17 cellular contexts compared by ENCODE assay signal in the genomic region with DNA sequence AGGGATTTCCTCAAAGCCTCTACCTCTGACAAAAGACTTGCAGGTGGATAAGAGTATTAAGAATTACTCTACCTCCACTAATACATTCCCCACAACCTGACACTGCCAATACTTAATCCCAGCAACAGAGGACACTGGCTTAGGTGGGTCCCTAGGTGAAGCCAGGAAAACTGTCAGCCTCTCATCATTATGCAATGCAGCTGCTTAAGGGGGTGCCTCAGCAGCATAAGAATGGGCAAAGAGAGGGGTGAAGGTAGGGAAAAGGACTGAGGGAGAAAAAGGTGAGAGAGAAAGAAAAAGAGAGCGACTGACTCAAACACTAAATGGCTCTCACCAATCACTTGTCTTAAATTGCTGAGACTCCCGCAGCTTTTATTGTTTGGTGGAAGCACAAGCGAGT.
"Had no signal": no experiment of that assay in that cellular context is flagged by ENCODE, and none has a peak within 500 bp of the region (broad histone marks: within the 10 kb centered on the region; RNA-seq: fewer than 3 reads in every experiment).

No MANE protein-coding gene starts in this region.

- H3K36me3 ChIP-seq: adrenal gland, lower lobe of right lung, spleen, thoracic aorta, upper lobe of left lung had no signal

- H3K4me3 Mint-ChIP-seq: activated CD4-positive, alpha-beta T cell treated with anti-CD3 and anti-CD28 coated beads, Interleukin-2, amount 10 ng/mL, durations not matched to agents 24 days and 14 days; activated naive CD4-positive, alpha-beta T cell treated with anti-CD3 and anti-CD28 coated beads, Interleukin-2, amount 50 U/mL, for 24 hours; stimulated activated naive B cell treated with anti-CD40 and anti-IgM and Interleukin-4, amounts not matched to agents 10 μg/mL and 1 μg/mL and 100 μg/mL, for 72 hours had no signal

- H3K4me1 ChIP-seq: lower lobe of right lung, upper lobe of left lung had no signal

- H3K9me3 Mint-ChIP-seq: activated CD4-positive, alpha-beta T cell treated with anti-CD3 and anti-CD28 coated beads, Interleukin-2, amount 10 ng/mL, durations not matched to agents 24 days and 14 days; activated naive CD4-positive, alpha-beta T cell treated with anti-CD3 and anti-CD28 coated beads, Interleukin-2, amount 50 U/mL, for 24 hours; stimulated activated naive B cell treated with anti-CD40 and anti-IgM and Interleukin-4, amounts not matched to agents 10 μg/mL and 1 μg/mL and 100 μg/mL, for 72 hours had no signal

- H3K27ac ChIP-seq: adrenal gland, hepatocyte, lower lobe of right lung, thoracic aorta, upper lobe of left lung had no signal

- H3K9me3 ChIP-seq: adrenal gland, lower lobe of right lung, spleen, thoracic aorta, upper lobe of left lung had no signal

- H3K27me3 Mint-ChIP-seq: activated CD4-positive, alpha-beta T cell treated with anti-CD3 and anti-CD28 coated beads, Interleukin-2, amount 10 ng/mL, durations not matched to agents 24 days and 14 days; activated naive CD4-positive, alpha-beta T cell treated with anti-CD3 and anti-CD28 coated beads, Interleukin-2, amount 50 U/mL, for 24 hours; stimulated activated naive B cell treated with anti-CD40 and anti-IgM and Interleukin-4, amounts not matched to agents 10 μg/mL and 1 μg/mL and 100 μg/mL, for 72 hours had no signal

- ATAC-seq: lower lobe of right lung; stimulated activated naive B cell treated with anti-CD40 and anti-IgM and Interleukin-4, amounts not matched to agents 10 μg/mL and 1 μg/mL and 100 μg/mL, for 72 hours had no signal

- DNase-seq: activated CD4-positive, alpha-beta T cell treated with anti-CD3 and anti-CD28 coated beads, Interleukin-2, amount 10 ng/mL, durations not matched to agents 24 days and 14 days; activated CD8-positive, alpha-beta memory T cell treated with anti-CD3 and anti-CD28 coated beads for 24 hours; activated CD8-positive, alpha-beta memory T cell treated with anti-CD3 and anti-CD28 coated beads, Interleukin-2, amount 50 U/mL, for 48 hours; activated effector memory CD4-positive, alpha-beta T cell treated with anti-CD3 and anti-CD28 coated beads, Interleukin-2, amount 50 U/mL, for 16 hours; activated T-cell treated with anti-CD3 and anti-CD28 coated beads, Interleukin-2, amount 50 U/mL, for 48 hours; adrenal gland; effector CD8-positive, alpha-beta T cell; islet precursor cell; lower lobe of right lung; posterior cingulate gyrus; spleen; stimulated activated CD4-positive, alpha-beta T cell treated with anti-CD3 and anti-CD28 coated beads, Interleukin-4, amount 100 ng/mL, for 4 hours; stimulated activated naive B cell treated with anti-CD40 and anti-IgM and Interleukin-4, amounts not matched to agents 10 μg/mL and 1 μg/mL and 100 μg/mL, for 72 hours; upper lobe of left lung had no signal

- H3K4me3 ChIP-seq: adrenal gland, hepatocyte, lower lobe of right lung, spleen, thoracic aorta, upper lobe of left lung had no signal

- H3K27ac Mint-ChIP-seq: activated CD4-positive, alpha-beta T cell treated with anti-CD3 and anti-CD28 coated beads, Interleukin-2, amount 10 ng/mL, durations not matched to agents 24 days and 14 days; activated naive CD4-positive, alpha-beta T cell treated with anti-CD3 and anti-CD28 coated beads, Interleukin-2, amount 50 U/mL, for 24 hours; stimulated activated naive B cell treated with anti-CD40 and anti-IgM and Interleukin-4, amounts not matched to agents 10 μg/mL and 1 μg/mL and 100 μg/mL, for 72 hours had no signal

- H3K27me3 ChIP-seq: adrenal gland, hepatocyte, spleen, upper lobe of left lung had no signal
